ENCODE assay signal across 12 cellular contexts in the genomic region with DNA sequence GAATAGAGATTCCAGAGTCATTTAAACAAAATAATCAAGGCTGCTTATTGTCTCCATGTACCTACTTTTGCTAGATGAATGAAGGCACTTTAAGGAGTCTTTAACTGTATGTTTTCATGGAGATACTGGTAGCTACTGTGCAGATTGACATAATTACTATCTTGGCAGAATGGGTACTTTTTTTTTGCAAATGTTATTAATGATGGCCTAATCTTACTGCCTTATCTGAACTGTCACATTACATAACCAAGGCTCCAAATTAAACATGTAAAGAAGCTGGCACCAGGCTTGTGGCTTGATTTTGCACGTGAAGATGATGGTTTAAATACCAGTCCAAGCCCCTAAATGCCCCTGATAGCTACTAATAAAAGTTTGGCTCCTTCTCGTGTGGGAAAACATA. TPM values are rescaled to one million over a fixed set of nuclear protein-coding genes. Genes with fewer than 3 reads are reported as not detected.
DNase-seq lines count a peak whose midpoint lies in the region; ATAC-seq and TF ChIP-seq lines count a peak whose summit lies in the region.
"Had no signal": no experiment of that assay in that cellular context is flagged by ENCODE, and none has a peak within 500 bp of the region (broad histone marks: within the 10 kb centered on the region; RNA-seq: fewer than 3 reads in every experiment).

No MANE protein-coding gene starts in this region.

- H3K36me3 ChIP-seq in SK-N-SH (replicated peaks in 1 of 2; ENCODE audit: control insufficient read depth in 1 of 2, insufficient read depth in 2 of 2, low read length in 1 of 2) (peaks cover 25 to 48% of the 10 kb centered on the region in 2 experiments), gastroesophageal sphincter (peaks cover 0 to 27% of the 10 kb centered on the region in 2 donors), skeletal muscle tissue (ENCODE audit: control insufficient read depth in 3 of 3, insufficient read depth in 3 of 3, low read length in 3 of 3) (peaks cover 4 to 21% (median 10%) of the 10 kb centered on the region in 3 donors), mesendoderm (ENCODE audit: control insufficient read depth, insufficient read depth, low read length) (peaks cover 1% of the 10 kb centered on the region)

- no peak overlapping the region for H2AFZ ChIP-seq in SK-N-SH (ENCODE audit: low read depth)

- TF ChIP-seq CTCF in SK-N-SH (IDR thresholded peaks at IDR 0.05) (no peak), gastroesophageal sphincter (IDR thresholded peaks at IDR 0.05) (no peak)

- H3K4me3 ChIP-seq in SK-N-SH (ENCODE audit: low read depth in 2 of 2, low read length in 1 of 2): peak overlapping the region; percentile 93 to 98
- H3K4me3 ChIP-seq in gastroesophageal sphincter: peak overlapping the region; percentile 48 to 82
- peak overlapping the region in 2 of 3 donors; percentile 88 to 96 for H3K4me3 ChIP-seq in skeletal muscle tissue (ENCODE audit: low read length in 3 of 3)
- no peak overlapping the region for H3K4me3 ChIP-seq in mesendoderm (ENCODE audit: low read length)
- H3K4me3 ChIP-seq: A549 had no signal

- H3K9ac ChIP-seq in SK-N-SH (peak overlapping the region; percentile 93; the same call in 1 of the 2 replicates), skeletal muscle tissue (ENCODE audit: low read depth in 1 of 3, low read length in 3 of 3) (peak overlapping the region in 2 of 3 donors; percentile 6 to 95), mesendoderm (ENCODE audit: low read length) (no peak overlapping the region)

- peak overlapping the region; percentile 83 for H3K4me2 ChIP-seq in SK-N-SH
- H3K4me2 ChIP-seq in mesendoderm (ENCODE audit: low read length): no peak overlapping the region
- H3K4me2 ChIP-seq: A549 had no signal

- H3K27ac Mint-ChIP-seq in T-helper 1 cell treated with Interleukin-12 subunit alpha and Interleukin-12 subunit beta and Interleukin-4 antibody, amounts not matched to agents 30 μg/mL and 1 μg/mL, for 36 hours: no peak overlapping the region

- H3K4ac ChIP-seq in mesendoderm (ENCODE audit: low read depth, low read length): no peak overlapping the region

- peak in 1 of 2 experiments; percentile 84; a peak in 2 of 4 replicates for TF ChIP-seq EP300 in SK-N-SH (IDR thresholded peaks at IDR 0.05; ENCODE audit: borderline replicate concordance in 1 of 2, low read depth in 1 of 2, low read length in 1 of 2)
- TF ChIP-seq EP300 in gastroesophageal sphincter (IDR thresholded peaks at IDR 0.05): no peak

- H3K4me1 ChIP-seq in SK-N-SH (ENCODE audit: control insufficient read depth in 1 of 2, insufficient read depth in 2 of 2, low read depth in 1 of 2, low read length in 1 of 2): peaks cover 25 to 59% of the 10 kb centered on the region in 2 experiments; a peak in 3 of 4 replicates
- H3K4me1 ChIP-seq in gastroesophageal sphincter: peaks cover 0 to 59% (median 0%) of the 10 kb centered on the region in 3 donors
- peaks cover 31 to 46% (median 32%) of the 10 kb centered on the region in 3 donors for H3K4me1 ChIP-seq in skeletal muscle tissue (ENCODE audit: control insufficient read depth in 3 of 3, insufficient read depth in 3 of 3, low read length in 3 of 3)
- peaks cover 4% of the 10 kb centered on the region for H3K4me1 ChIP-seq in mesendoderm (ENCODE audit: control insufficient read depth, low read depth, low read length)

- peaks cover 50% of the 10 kb centered on the region for H3K36me3 Mint-ChIP-seq in T-helper 1 cell treated with Interleukin-12 subunit alpha and Interleukin-12 subunit beta and Interleukin-4 antibody, amounts not matched to agents 30 μg/mL and 1 μg/mL, for 36 hours (ENCODE audit: low read depth)

- H3K4me1 Mint-ChIP-seq in T-helper 1 cell treated with Interleukin-12 subunit alpha and Interleukin-12 subunit beta and Interleukin-4 antibody, amounts not matched to agents 30 μg/mL and 1 μg/mL, for 36 hours (ENCODE audit: low read depth): peaks cover 64% of the 10 kb centered on the region

- 0 out of 2 replicates have a peak, but pooled peaks have one; percentile 6 for TF ChIP-seq RAD21 in SK-N-SH (IDR thresholded peaks at IDR 0.05; ENCODE audit: low read length)

- H3K79me1 ChIP-seq in mesendoderm (ENCODE audit: low read length): peaks cover 7% of the 10 kb centered on the region

- H3K9me2 ChIP-seq in SK-N-SH: no peaks in the 10 kb centered on the region

- no peak for TF ChIP-seq POLR2A in gastroesophageal sphincter (IDR thresholded peaks at IDR 0.05)

- H3K9me3 ChIP-seq in SK-N-SH (no peaks in the 10 kb centered on the region), gastroesophageal sphincter (no peaks in the 10 kb centered on the region), skeletal muscle tissue (ENCODE audit: control insufficient read depth in 3 of 3, low read length in 3 of 3) (no peaks in the 10 kb centered on the region)
- H3K9me3 ChIP-seq: A549 had no signal

- H2BK5ac ChIP-seq in mesendoderm (ENCODE audit: low read length): no peak overlapping the region

- 12% methylated on average over 2 of the region's 2 CpGs for WGBS in SK-N-SH (ENCODE audit: low lambda C conversion rate)
- whole genome bisulfite sequencing in gastroesophageal sphincter (ENCODE audit: low coverage in 1 of 2), 2 donors: 32 to 57% methylated on average over 2 of the region's 2 CpGs
- WGBS in mesendoderm (ENCODE audit: extremely low coverage, insufficient coverage, low lambda C conversion rate): no CpG with 5 or more reads among the region's 2 CpGs

- H4K5ac ChIP-seq in mesendoderm (ENCODE audit: low read length): no peak overlapping the region

- no peak overlapping the region for H3K56ac ChIP-seq in mesendoderm (ENCODE audit: low read length)

- H3K27ac ChIP-seq in SK-N-SH (ENCODE audit: low read depth in 2 of 2, low read length in 1 of 2) (peak overlapping the region; percentile 91 to 93; a peak in 2 of 4 replicates), gastroesophageal sphincter (peak overlapping the region in 2 of 4 donors; percentile 11 to 95), skeletal muscle tissue (ENCODE audit: low read depth, low read length) (no peak overlapping the region), mesendoderm (ENCODE audit: low read depth, low read length) (no peak overlapping the region)
- H3K27ac ChIP-seq: A549 had no signal

- H3K27me3 ChIP-seq in SK-N-SH (ENCODE audit: insufficient read depth) (no peaks in the 10 kb centered on the region), gastroesophageal sphincter (no peaks in the 10 kb centered on the region), skeletal muscle tissue (ENCODE audit: control insufficient read depth in 3 of 3, insufficient read depth in 3 of 3, low read length in 3 of 3) (no peaks in the 10 kb centered on the region), mesendoderm (ENCODE audit: insufficient read depth, low read length, poor library complexity) (no peaks in the 10 kb centered on the region)

- H4K20me1 ChIP-seq in SK-N-SH (ENCODE audit: insufficient read depth): peaks cover 67% of the 10 kb centered on the region

- no peak overlapping the region for H2BK120ac ChIP-seq in mesendoderm (ENCODE audit: low read depth, low read length)

- peak overlapping the region; percentile 96 for H3K4me3 Mint-ChIP-seq in T-helper 1 cell treated with Interleukin-12 subunit alpha and Interleukin-12 subunit beta and Interleukin-4 antibody, amounts not matched to agents 30 μg/mL and 1 μg/mL, for 36 hours

- no peak overlapping the region for H2AK5ac ChIP-seq in mesendoderm (ENCODE audit: low read length)

- CTCF ChIA-PET in SK-N-SH (lab: Yijun Ruan, JAX): interaction anchor here (0.8 to 5.7 kb wide), 18 partner anchors 8 to 1028 kb away, joined by 3 to 97 read pairs (median 4); no protein-coding TSS in a partner anchor

- no peak overlapping the region for H3K23ac ChIP-seq in mesendoderm (ENCODE audit: low read length)

- H2BK15ac ChIP-seq in mesendoderm (replicated peaks; ENCODE audit: low read depth): no peak overlapping the region

- no peak for ATAC-seq in gastroesophageal sphincter
- no peak for ATAC-seq in HG03442 (IDR thresholded peaks at IDR 0.05; ENCODE audit: unreplicated experiment)
- ATAC-seq: A549 had no signal

- H3K9me3 Mint-ChIP-seq in T-helper 1 cell treated with Interleukin-12 subunit alpha and Interleukin-12 subunit beta and Interleukin-4 antibody, amounts not matched to agents 30 μg/mL and 1 μg/mL, for 36 hours: no peaks in the 10 kb centered on the region

- no peak overlapping the region for H4K8ac ChIP-seq in mesendoderm (ENCODE audit: low read depth, low read length)

- H3K79me2 ChIP-seq in SK-N-SH (ENCODE audit: insufficient read depth) (peaks cover 97% of the 10 kb centered on the region), mesendoderm (ENCODE audit: control insufficient read depth, insufficient read depth, low read length) (peaks cover 39% of the 10 kb centered on the region)

- DNase-seq in T-helper 1 cell (no peak), SK-N-SH (no peak), mesendoderm (no peak), COR-L47 (lab: John Stamatoyannopoulos, UW) (no peak)
- DNase-seq: central memory CD4-positive, alpha-beta T cell; NCI-H1092 treated with DMSO at 0.1 percent for 48 hours; T1000 had no signal

- POLR2A ChIA-PET in SK-N-SH (lab: Yijun Ruan, JAX): interaction anchor here (1.2 to 2.4 kb wide), 4 partner anchors 9 to 286 kb away, joined by 3 to 7 read pairs (median 6); no protein-coding TSS in a partner anchor

- no peak overlapping the region for H3K18ac ChIP-seq in mesendoderm (ENCODE audit: low read length)

- peaks cover 20% of the 10 kb centered on the region for H3K27me3 Mint-ChIP-seq in T-helper 1 cell treated with Interleukin-12 subunit alpha and Interleukin-12 subunit beta and Interleukin-4 antibody, amounts not matched to agents 30 μg/mL and 1 μg/mL, for 36 hours (ENCODE audit: low read depth)

- H3F3A ChIP-seq in SK-N-SH (replicated peaks; ENCODE audit: insufficient read depth): peaks cover 16% of the 10 kb centered on the region

TF ChIP-seq in SK-N-SH, 30 proteins besides CTCF, POLR2A, EP300 and RAD21 (continues in another document):
- TF ChIP-seq FOSL2 (IDR thresholded peaks at IDR 0.05; ENCODE audit: borderline replicate concordance, low read depth): no peak
- TF ChIP-seq FOXM1 (IDR thresholded peaks at IDR 0.05; ENCODE audit: low read depth): no peak

RNA-seq across cellular contexts. Expression of a gene that starts 4.0 kb away (rescaled TPM):
- 21.0 and 27.5 TPM in 2 replicates for polyA plus RNA-seq in SK-N-SH (2012; rRNA removed)
- 23.5 and 23.8 TPM in 2 replicates for polyA plus RNA-seq in SK-N-SH (2012; cell fraction: cytosol; rRNA removed)
- polyA plus RNA-seq in SK-N-SH (2012; cell fraction: nucleus; rRNA removed): 56.4 and 71.7 TPM in 2 replicates
- total RNA-seq in gastroesophageal sphincter: 10 to 100 TPM; 22.7 to 54.2 (median 32.3) TPM
- 38.1 TPM for total RNA-seq in skeletal muscle tissue
- polyA plus RNA-seq in mesendoderm (2013, experiment 1 of 2): 26.0 TPM
- polyA plus RNA-seq in mesendoderm (2013, experiment 2 of 2): 27.0 TPM

Comparison
In these comparisons a context has a peak if more than half of its experiments do, and no peak if none do; other contexts are left out.
1. H3K27ac ChIP-seq: peak in SK-N-SH (2 of 2); none in skeletal muscle tissue (single experiment) and mesendoderm (single experiment).